Comparison of ENCODE assay signal across 17 cellular contexts in genomic region chr5:6125781-6126180, GRCh38.
DNase-seq lines count a peak whose midpoint lies in the region; ATAC-seq and TF ChIP-seq lines count a peak whose summit lies in the region.
"Had no signal": no experiment of that assay in that cellular context is flagged by ENCODE, and none has a peak within 500 bp of the region (broad histone marks: within the 10 kb centered on the region; RNA-seq: fewer than 3 reads in every experiment).

No MANE protein-coding gene starts in this region.

- H3K9me3 ChIP-seq in T-helper 17 cell (ENCODE audit: control insufficient read depth, low read length, poor library complexity, severe bottlenecking), result no peaks in the 10 kb centered on the region
- H3K9me3 ChIP-seq: BE2C, HAP-1 had no signal

- ATAC-seq in T-helper 17 cell (no peak), HG03095 (IDR thresholded peaks at IDR 0.05; ENCODE audit: unreplicated experiment) (no peak)

- H3K36me3 Mint-ChIP-seq in osteocyte (ENCODE audit: unreplicated experiment) (no peaks in the 10 kb centered on the region), T-helper 17 cell (ENCODE audit: low read depth) (no peaks in the 10 kb centered on the region)
- H3K36me3 Mint-ChIP-seq: CD4-positive, CD25-positive, alpha-beta regulatory T cell; CD8-positive, alpha-beta memory T cell had no signal

- H3K4me1 Mint-ChIP-seq in osteocyte (ENCODE audit: unreplicated experiment) (no peaks in the 10 kb centered on the region), T-helper 17 cell (no peaks in the 10 kb centered on the region)
- H3K4me1 Mint-ChIP-seq: CD4-positive, CD25-positive, alpha-beta regulatory T cell; CD8-positive, alpha-beta memory T cell had no signal

- peaks cover 53% of the 10 kb centered on the region for H3K9me3 Mint-ChIP-seq in osteocyte (ENCODE audit: unreplicated experiment)

- TF ChIP-seq CTCF in choroid plexus epithelial cell (conservative IDR thresholded peaks at IDR 0.05; ENCODE audit: low read depth, low read length) (no peak), osteocyte (IDR thresholded peaks at IDR 0.05) (no peak)

- DNase-seq in astrocyte of the hippocampus (ENCODE audit: low read depth, low spot score) (peak; percentile 16), choroid plexus epithelial cell (ENCODE audit: low read depth) (peak; percentile 81), osteocyte (ENCODE audit: extremely low spot score, unreplicated experiment) (peak; percentile 30), ureter (ENCODE audit: low spot score) (peak; percentile 14), NCI-H1930 (lab: John Stamatoyannopoulos, UW) (no peak), T-helper 17 cell (no peak), NCI-H146 treated with DMSO at 0.1 percent for 48 hours (lab: John Stamatoyannopoulos, UW; ENCODE audit: unreplicated experiment) (no peak)
- DNase-seq: ACHN; BE2C; C1 segment of cervical spinal cord; CD4-positive, CD25-positive, alpha-beta regulatory T cell; CD8-positive, alpha-beta memory T cell; COR-L47; DMS 273 treated with DMSO at 0.1 percent for 48 hours; IMR-90 had no signal

- H3K27me3 Mint-ChIP-seq in osteocyte (ENCODE audit: unreplicated experiment), result no peaks in the 10 kb centered on the region
- no peaks in the 10 kb centered on the region for H3K27me3 Mint-ChIP-seq in T-helper 17 cell
- H3K27me3 Mint-ChIP-seq: CD4-positive, CD25-positive, alpha-beta regulatory T cell had no signal

- H3K4me3 ChIP-seq in choroid plexus epithelial cell (ENCODE audit: low read depth, low read length), result no peak overlapping the region
- H3K4me3 ChIP-seq: HAP-1 had no signal

- H3K4me3 Mint-ChIP-seq in osteocyte (ENCODE audit: unreplicated experiment) (no peak overlapping the region), T-helper 17 cell (no peak overlapping the region)
- H3K4me3 Mint-ChIP-seq: CD4-positive, CD25-positive, alpha-beta regulatory T cell; CD8-positive, alpha-beta memory T cell had no signal

- no peak overlapping the region for H3K27ac Mint-ChIP-seq in osteocyte (ENCODE audit: unreplicated experiment)
- no peak overlapping the region for H3K27ac Mint-ChIP-seq in T-helper 17 cell
- H3K27ac Mint-ChIP-seq: CD4-positive, CD25-positive, alpha-beta regulatory T cell; CD8-positive, alpha-beta memory T cell had no signal

Comparison
In these comparisons a context has a peak if more than half of its experiments do, and no peak if none do; other contexts are left out.
1. DNase-seq: peak in astrocyte of the hippocampus (single experiment), choroid plexus epithelial cell (single experiment), osteocyte (single experiment) and ureter (single experiment); none in NCI-H1930 (0 of 2), T-helper 17 cell (0 of 3) and NCI-H146 treated with DMSO at 0.1 percent for 48 hours (single experiment).